13 cellular contexts compared by ENCODE assay signal in genomic region chr9:35656340-35656739, GRCh38. TPM values are rescaled to one million over a fixed set of nuclear protein-coding genes. Genes with fewer than 3 reads are reported as not detected.
DNase-seq lines count a peak whose midpoint lies in the region; ATAC-seq and TF ChIP-seq lines count a peak whose summit lies in the region.
"Had no signal": no experiment of that assay in that cellular context is flagged by ENCODE, and none has a peak within 500 bp of the region (broad histone marks: within the 10 kb centered on the region; RNA-seq: fewer than 3 reads in every experiment).

No MANE protein-coding gene starts in this region.

- no peaks in the 10 kb centered on the region for H3K27me3 ChIP-seq in gastroesophageal sphincter
- H3K27me3 ChIP-seq in foreskin keratinocyte = peaks cover 2% of the 10 kb centered on the region
- H3K27me3 ChIP-seq: right atrium auricular region had no signal

- H3K9me3 Mint-ChIP-seq in activated CD8-positive, alpha-beta T cell treated with anti-CD3 and anti-CD28 coated beads for 36 hours = no peaks in the 10 kb centered on the region
- H3K9me3 Mint-ChIP-seq in activated CD8-positive, alpha-beta T cell treated with anti-CD3 and anti-CD28 coated beads, Interleukin-2, amount 10 ng/mL, durations not matched to agents 7 days and 5 days (ENCODE audit: insufficient read depth) = no peaks in the 10 kb centered on the region
- no peaks in the 10 kb centered on the region for H3K9me3 Mint-ChIP-seq in stimulated activated effector memory CD8-positive, alpha-beta T cell treated with anti-CD3 and anti-CD28 coated beads, Interleukin-12 subunit alpha, Interleukin-12 subunit beta, amount 100 ng/mL, for 72 hours

- POLR2A ChIA-PET in activated CD8-positive, alpha-beta T cell treated with anti-CD3 and anti-CD28 coated beads for 36 hours (lab: Charles Lee) = interaction anchor here (0.7 to 5.3 kb wide), 5 partner anchors 8 to 43 kb away, joined by 3 to 64 read pairs (median 3); partner anchors contain the start of gene ARHGEF39
- POLR2A ChIA-PET in activated CD8-positive, alpha-beta T cell treated with anti-CD3 and anti-CD28 coated beads, Interleukin-2, amount 10 ng/mL, durations not matched to agents 7 days and 5 days (lab: Charles Lee) = interaction anchor here (0.9 to 3.8 kb wide), 4 partner anchors 9 to 76 kb away, joined by 4 to 59 read pairs (median 10); partner anchors contain the start of genes ARHGEF39, CREB3 and TLN1

- TF ChIP-seq POLR2A in gastroesophageal sphincter (IDR thresholded peaks at IDR 0.05) = no peak

- TF ChIP-seq EP300 in gastroesophageal sphincter (IDR thresholded peaks at IDR 0.05) = no peak

- DNase-seq in activated CD8-positive, alpha-beta T cell treated with anti-CD3 and anti-CD28 coated beads for 36 hours = no peak
- no peak for DNase-seq in activated CD8-positive, alpha-beta T cell treated with anti-CD3 and anti-CD28 coated beads, Interleukin-2, amount 10 ng/mL, durations not matched to agents 7 days and 5 days
- DNase-seq in RPMI7951 (ENCODE audit: low read depth) (peak; percentile 47), foreskin keratinocyte (no peak), NCI-H1048 (lab: John Stamatoyannopoulos, UW) (no peak), D341Med (ENCODE audit: low spot score) (no peak)
- DNase-seq in stimulated activated effector memory CD8-positive, alpha-beta T cell treated with anti-CD3 and anti-CD28 coated beads, Interleukin-12 subunit alpha, Interleukin-12 subunit beta, amount 100 ng/mL, for 72 hours (ENCODE audit: low spot score in 2 of 2) = no peak
- DNase-seq: mammary epithelial cell, NCI-H1694 treated with DMSO at 0.1 percent for 48 hours, SK-N-SH had no signal

- H3K4me3 Mint-ChIP-seq in activated CD8-positive, alpha-beta T cell treated with anti-CD3 and anti-CD28 coated beads for 36 hours = peak overlapping the region; percentile 81
- no peak overlapping the region for H3K4me3 Mint-ChIP-seq in activated CD8-positive, alpha-beta T cell treated with anti-CD3 and anti-CD28 coated beads, Interleukin-2, amount 10 ng/mL, durations not matched to agents 7 days and 5 days
- peak overlapping the region; percentile 89 for H3K4me3 Mint-ChIP-seq in stimulated activated effector memory CD8-positive, alpha-beta T cell treated with anti-CD3 and anti-CD28 coated beads, Interleukin-12 subunit alpha, Interleukin-12 subunit beta, amount 100 ng/mL, for 72 hours

- peaks cover 2% of the 10 kb centered on the region for H3K27me3 Mint-ChIP-seq in activated CD8-positive, alpha-beta T cell treated with anti-CD3 and anti-CD28 coated beads for 36 hours
- peaks cover 3% of the 10 kb centered on the region for H3K27me3 Mint-ChIP-seq in activated CD8-positive, alpha-beta T cell treated with anti-CD3 and anti-CD28 coated beads, Interleukin-2, amount 10 ng/mL, durations not matched to agents 7 days and 5 days (ENCODE audit: low read depth)

- H3K4me1 Mint-ChIP-seq in activated CD8-positive, alpha-beta T cell treated with anti-CD3 and anti-CD28 coated beads for 36 hours (ENCODE audit: low read depth) = peaks cover 58% of the 10 kb centered on the region
- H3K4me1 Mint-ChIP-seq in activated CD8-positive, alpha-beta T cell treated with anti-CD3 and anti-CD28 coated beads, Interleukin-2, amount 10 ng/mL, durations not matched to agents 7 days and 5 days (ENCODE audit: low read depth) = peaks cover 59% of the 10 kb centered on the region
- H3K4me1 Mint-ChIP-seq in stimulated activated effector memory CD8-positive, alpha-beta T cell treated with anti-CD3 and anti-CD28 coated beads, Interleukin-12 subunit alpha, Interleukin-12 subunit beta, amount 100 ng/mL, for 72 hours = peaks cover 62% of the 10 kb centered on the region

- no peak for TF ChIP-seq CTCF in activated CD8-positive, alpha-beta T cell treated with anti-CD3 and anti-CD28 coated beads for 36 hours (IDR thresholded peaks at IDR 0.05)
- TF ChIP-seq CTCF in gastroesophageal sphincter (IDR thresholded peaks at IDR 0.05) (no peak), foreskin keratinocyte (conservative IDR thresholded peaks at IDR 0.05) (no peak)

- no peaks in the 10 kb centered on the region for H3K9me3 ChIP-seq in gastroesophageal sphincter
- H3K9me3 ChIP-seq: right atrium auricular region, SK-N-SH had no signal

- no peak for ATAC-seq in activated CD8-positive, alpha-beta T cell treated with anti-CD3 and anti-CD28 coated beads for 36 hours
- no peak for ATAC-seq in activated CD8-positive, alpha-beta T cell treated with anti-CD3 and anti-CD28 coated beads, Interleukin-2, amount 10 ng/mL, durations not matched to agents 7 days and 5 days
- ATAC-seq in gastroesophageal sphincter (no peak), foreskin keratinocyte (no peak)
- no peak for ATAC-seq in stimulated activated effector memory CD8-positive, alpha-beta T cell treated with anti-CD3 and anti-CD28 coated beads, Interleukin-12 subunit alpha, Interleukin-12 subunit beta, amount 100 ng/mL, for 72 hours

- peaks cover 0 to 39% (median under 1%) of the 10 kb centered on the region in 3 donors for H3K4me1 ChIP-seq in gastroesophageal sphincter
- H3K4me1 ChIP-seq in foreskin keratinocyte = no peaks in the 10 kb centered on the region

- CTCF ChIA-PET in activated CD8-positive, alpha-beta T cell treated with anti-CD3 and anti-CD28 coated beads for 36 hours (lab: Charles Lee) = interaction anchor here (0.8 to 24.5 kb wide), 9 partner anchors 9 to 80 kb away, joined by 3 to 313 read pairs (median 22); partner anchors contain the start of genes CREB3, SIT1, TLN1 and TPM2
- CTCF ChIA-PET in activated CD8-positive, alpha-beta T cell treated with anti-CD3 and anti-CD28 coated beads, Interleukin-2, amount 10 ng/mL, durations not matched to agents 7 days and 5 days (lab: Charles Lee) = interaction anchor here (1.1 to 12.4 kb wide), 9 partner anchors 8 to 75 kb away, joined by 3 to 214 read pairs (median 34); partner anchors contain the start of genes ARHGEF39, CD72, CREB3 and SIT1

- whole genome bisulfite sequencing in gastroesophageal sphincter (ENCODE audit: low coverage in 1 of 2), 2 donors = 76% methylated on average over 6 of the region's 15 CpGs; no CpG with 5 or more reads in 1 of the 2 donors

- H3K27ac Mint-ChIP-seq in activated CD8-positive, alpha-beta T cell treated with anti-CD3 and anti-CD28 coated beads for 36 hours = no peak overlapping the region
- H3K27ac Mint-ChIP-seq in activated CD8-positive, alpha-beta T cell treated with anti-CD3 and anti-CD28 coated beads, Interleukin-2, amount 10 ng/mL, durations not matched to agents 7 days and 5 days = no peak overlapping the region
- peak overlapping the region; percentile 100 for H3K27ac Mint-ChIP-seq in stimulated activated effector memory CD8-positive, alpha-beta T cell treated with anti-CD3 and anti-CD28 coated beads, Interleukin-12 subunit alpha, Interleukin-12 subunit beta, amount 100 ng/mL, for 72 hours

- intact Hi-C loops in activated CD8-positive, alpha-beta T cell treated with anti-CD3 and anti-CD28 coated beads for 36 hours (cut with micrococcal nuclease) = loop anchor here (5.0 to 10.0 kb wide), 2 partner anchors 71 to 158 kb away; partner anchors contain the start of genes HINT2 and SPAG8

- peaks cover 0 to 11% of the 10 kb centered on the region in 2 donors for H3K36me3 ChIP-seq in gastroesophageal sphincter

- H3K36me3 Mint-ChIP-seq in activated CD8-positive, alpha-beta T cell treated with anti-CD3 and anti-CD28 coated beads for 36 hours (ENCODE audit: low read depth) = peaks cover 27% of the 10 kb centered on the region
- peaks cover 26% of the 10 kb centered on the region for H3K36me3 Mint-ChIP-seq in activated CD8-positive, alpha-beta T cell treated with anti-CD3 and anti-CD28 coated beads, Interleukin-2, amount 10 ng/mL, durations not matched to agents 7 days and 5 days (ENCODE audit: low read depth)
- H3K36me3 Mint-ChIP-seq in stimulated activated effector memory CD8-positive, alpha-beta T cell treated with anti-CD3 and anti-CD28 coated beads, Interleukin-12 subunit alpha, Interleukin-12 subunit beta, amount 100 ng/mL, for 72 hours = peaks cover 57% of the 10 kb centered on the region

- H3K27ac ChIP-seq in gastroesophageal sphincter (peak overlapping the region; percentile 94 to 100 (median 100)), foreskin keratinocyte (no peak overlapping the region)

- no peak overlapping the region for H3K4me3 ChIP-seq in gastroesophageal sphincter

RNA-seq across cellular contexts. Expression of gene RMRP, which starts 1.5 kb away (rescaled TPM):
- total RNA-seq in activated CD8-positive, alpha-beta T cell treated with anti-CD3 and anti-CD28 coated beads for 36 hours = over 10,000 TPM; 13,164 to 13,311 TPM
- over 10,000 TPM in 1 of 2 experiments, 1,000 to 10,000 TPM in 1; 7,126 to 12,592 TPM for total RNA-seq in activated CD8-positive, alpha-beta T cell treated with anti-CD3 and anti-CD28 coated beads, Interleukin-2, amount 10 ng/mL, durations not matched to agents 7 days and 5 days
- 19,023 and 39,221 TPM in 2 replicates for total RNA-seq in RPMI7951 (2014; rRNA removed; shearing (Covaris generic))
- total RNA-seq in gastroesophageal sphincter (1,000 to 10,000 TPM; 1,650 to 4,855 (median 3,807) TPM), foreskin keratinocyte (3,234 and 3,953 TPM in 2 replicates)
- polyA plus RNA-seq in foreskin keratinocyte = 2.0 TPM in 1 of 2 replicates, not detected in the other

RNA-seq across cellular contexts. Expression of gene CCDC107, which starts 1.8 kb away (rescaled TPM):
- total RNA-seq in activated CD8-positive, alpha-beta T cell treated with anti-CD3 and anti-CD28 coated beads for 36 hours = 10 to 100 TPM; 12.1 to 13.7 TPM
- total RNA-seq in activated CD8-positive, alpha-beta T cell treated with anti-CD3 and anti-CD28 coated beads, Interleukin-2, amount 10 ng/mL, durations not matched to agents 7 days and 5 days = 10 to 100 TPM; 34.8 to 36.8 TPM
- total RNA-seq in RPMI7951 (2014; rRNA removed; shearing (Covaris generic)) = 18.1 and 32.5 TPM in 2 replicates
- 10 to 100 TPM; 61.9 to 94.2 (median 87.0) TPM for total RNA-seq in gastroesophageal sphincter
- 12.0 and 13.5 TPM in 2 replicates for total RNA-seq in foreskin keratinocyte
- 26.3 and 27.2 TPM in 2 replicates for polyA plus RNA-seq in foreskin keratinocyte

RNA-seq across cellular contexts. Expression of gene SIT1, which starts 5.6 kb away (rescaled TPM):
- 100 to 1,000 TPM in 1 of 2 experiments, 10 to 100 TPM in 1; 99.9 to 102 TPM for total RNA-seq in activated CD8-positive, alpha-beta T cell treated with anti-CD3 and anti-CD28 coated beads for 36 hours
- 100 to 1,000 TPM; 213 to 220 TPM for total RNA-seq in activated CD8-positive, alpha-beta T cell treated with anti-CD3 and anti-CD28 coated beads, Interleukin-2, amount 10 ng/mL, durations not matched to agents 7 days and 5 days
- total RNA-seq in RPMI7951 (2014; rRNA removed; shearing (Covaris generic)) = not detected in 2 replicates
- 1 to 10 TPM in 3 of 4 donors, not detected in 1; 1.2 to 1.6 (median 1.6) TPM for total RNA-seq in gastroesophageal sphincter
- not detected in 2 replicates for total RNA-seq in foreskin keratinocyte
- not detected in 2 replicates for polyA plus RNA-seq in foreskin keratinocyte
- total RNA-seq: mammary epithelial cell had no signal
- polyA plus RNA-seq: mammary epithelial cell, SK-N-SH had no signal

RNA-seq across cellular contexts. Expression of gene ARHGEF39, which starts 8.7 kb away (rescaled TPM):
- total RNA-seq in activated CD8-positive, alpha-beta T cell treated with anti-CD3 and anti-CD28 coated beads for 36 hours = 10 to 100 TPM; 16.0 to 19.9 TPM
- 10 to 100 TPM; 17.2 to 17.3 TPM for total RNA-seq in activated CD8-positive, alpha-beta T cell treated with anti-CD3 and anti-CD28 coated beads, Interleukin-2, amount 10 ng/mL, durations not matched to agents 7 days and 5 days
- total RNA-seq in RPMI7951 (2014; rRNA removed; shearing (Covaris generic)) = 7.6 and 14.2 TPM in 2 replicates
- total RNA-seq in gastroesophageal sphincter = 1 to 10 TPM in 2 of 4 donors, under 1 TPM in 2; 0.52 to 2.2 (median 0.81) TPM
- total RNA-seq in foreskin keratinocyte = 4.0 and 4.8 TPM in 2 replicates
- 4.9 and 5.7 TPM in 2 replicates for polyA plus RNA-seq in foreskin keratinocyte

RNA-seq across cellular contexts. Expression of gene CA9, which starts 17.4 kb away (rescaled TPM):
- 1 to 10 TPM; 4.5 to 4.9 TPM for total RNA-seq in activated CD8-positive, alpha-beta T cell treated with anti-CD3 and anti-CD28 coated beads for 36 hours
- 1 to 10 TPM in 1 of 2 experiments, under 1 TPM in 1; 0.50 to 1.3 TPM for total RNA-seq in activated CD8-positive, alpha-beta T cell treated with anti-CD3 and anti-CD28 coated beads, Interleukin-2, amount 10 ng/mL, durations not matched to agents 7 days and 5 days
- 73.8 and 82.4 TPM in 2 replicates for total RNA-seq in RPMI7951 (2014; rRNA removed; shearing (Covaris generic))
- total RNA-seq in gastroesophageal sphincter (1 to 10 TPM in 1 of 4 donors, not detected in 3; 3.9 TPM), foreskin keratinocyte (0.21 and 0.27 TPM in 2 replicates)
- polyA plus RNA-seq in foreskin keratinocyte = 0.15 and 0.19 TPM in 2 replicates
- total RNA-seq: ureter had no signal

Comparison
In these comparisons a context has a peak if more than half of its experiments do, and no peak if none do; other contexts are left out.
1. RNA of gene SIT1, which starts 5.6 kb away (total RNA-seq): 213 to 220 TPM in activated CD8-positive, alpha-beta T cell treated with anti-CD3 and anti-CD28 coated beads, Interleukin-2, amount 10 ng/mL, durations not matched to agents 7 days and 5 days and 99.9 to 102 TPM in activated CD8-positive, alpha-beta T cell treated with anti-CD3 and anti-CD28 coated beads for 36 hours; 1.2 to 1.6 TPM in gastroesophageal sphincter, not detected in RPMI7951 and not detected in foreskin keratinocyte; every median in the first group is over 10 times any median in the second.